ENCODE assay signal across 27 cellular contexts in the genomic region with DNA sequence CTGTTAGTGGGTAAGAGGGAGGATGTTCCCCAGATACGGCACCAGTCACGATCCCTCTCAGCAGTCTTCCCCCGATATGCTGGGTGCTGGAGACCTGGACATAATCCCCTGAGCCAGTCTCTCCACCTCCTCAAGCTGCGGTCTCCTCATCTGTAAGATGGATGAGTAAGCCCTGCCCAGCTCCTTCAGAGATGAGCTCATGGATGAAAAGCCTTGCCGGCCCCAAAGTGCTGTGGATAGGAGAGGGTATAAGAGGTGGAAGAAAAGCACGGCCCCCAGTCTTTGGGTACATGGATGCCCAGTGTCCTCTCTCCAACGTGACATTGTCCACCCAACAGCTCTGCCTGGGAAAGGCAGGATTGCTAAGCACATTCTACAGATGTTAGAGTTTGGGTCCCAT. TPM values are rescaled to one million over a fixed set of nuclear protein-coding genes. Genes with fewer than 3 reads are reported as not detected.
"Had no signal": no experiment of that assay in that cellular context is flagged by ENCODE, and none has a peak within 500 bp of the region (broad histone marks: within the 10 kb centered on the region; RNA-seq: fewer than 3 reads in every experiment).

No MANE protein-coding gene starts in this region.

- FAIRE-seq: endothelial cell of umbilical vein, frontal cortex had no signal

- H3K9me3 Mint-ChIP-seq: activated CD4-positive, alpha-beta memory T cell treated with anti-CD3 and anti-CD28 coated beads, Interleukin-2, amount 10 ng/mL, durations not matched to agents 7 days and 5 days; activated CD4-positive, alpha-beta T cell treated with anti-CD3 and anti-CD28 coated beads, Interleukin-2, amount 10 ng/mL, durations not matched to agents 7 days and 5 days; activated T-cell treated with anti-CD3 and anti-CD28 coated beads, Interleukin-2, amount 50 U/mL, for 24 hours; nephron; stimulated activated naive B cell treated with anti-CD40 and anti-IgM and Interleukin-4, amounts not matched to agents 10 μg/mL and 1 μg/mL and 100 μg/mL, for 72 hours; WTC11 had no signal

- H3K4me1 ChIP-seq: prostate gland, stomach, tibial nerve had no signal

- H3K27ac ChIP-seq: ovary, prostate gland, skin epidermis, stomach, tibial nerve had no signal

- DNase-seq: activated CD4-positive, alpha-beta memory T cell treated with anti-CD3 and anti-CD28 coated beads, Interleukin-2, amount 10 ng/mL, durations not matched to agents 7 days and 5 days; activated CD4-positive, alpha-beta T cell treated with anti-CD3 and anti-CD28 coated beads for 1 hour; activated CD4-positive, alpha-beta T cell treated with anti-CD3 and anti-CD28 coated beads, Interleukin-2, amount 10 ng/mL, durations not matched to agents 7 days and 5 days; activated CD8-positive, alpha-beta memory T cell treated with anti-CD3 and anti-CD28 coated beads, Interleukin-2, amount 50 U/mL, for 48 hours; activated gamma-delta T cell treated with Interleukin-2 at 50 U/mL for 16 hours; activated naive CD4-positive, alpha-beta T cell treated with anti-CD3 and anti-CD28 coated beads, Interleukin-2, amount 50 U/mL, for 16 hours; activated T-cell treated with anti-CD3 and anti-CD28 coated beads, Interleukin-2, amount 50 U/mL, for 24 hours; cerebellar nuclear complex; cortex of kidney; islet precursor cell; left cardiac atrium; retina; stimulated activated CD4-positive, alpha-beta T cell treated with anti-CD3 and anti-CD28 coated beads, Interleukin-2, amount 100 ng/mL, for 24 hours; stimulated activated naive B cell treated with anti-CD40 and anti-IgM and Interleukin-4, amounts not matched to agents 10 μg/mL and 1 μg/mL and 100 μg/mL, for 72 hours; stomach; T-helper 2 cell had no signal

- H3K4me1 Mint-ChIP-seq: activated CD4-positive, alpha-beta memory T cell treated with anti-CD3 and anti-CD28 coated beads, Interleukin-2, amount 10 ng/mL, durations not matched to agents 7 days and 5 days; activated CD4-positive, alpha-beta T cell treated with anti-CD3 and anti-CD28 coated beads, Interleukin-2, amount 10 ng/mL, durations not matched to agents 7 days and 5 days; stimulated activated naive B cell treated with anti-CD40 and anti-IgM and Interleukin-4, amounts not matched to agents 10 μg/mL and 1 μg/mL and 100 μg/mL, for 72 hours had no signal

- H3K27me3 ChIP-seq: ovary, tibial nerve had no signal

- H3K4me3 Mint-ChIP-seq: activated CD4-positive, alpha-beta memory T cell treated with anti-CD3 and anti-CD28 coated beads, Interleukin-2, amount 10 ng/mL, durations not matched to agents 7 days and 5 days; activated CD4-positive, alpha-beta T cell treated with anti-CD3 and anti-CD28 coated beads, Interleukin-2, amount 10 ng/mL, durations not matched to agents 7 days and 5 days; activated T-cell treated with anti-CD3 and anti-CD28 coated beads, Interleukin-2, amount 50 U/mL, for 24 hours; nephron; stimulated activated naive B cell treated with anti-CD40 and anti-IgM and Interleukin-4, amounts not matched to agents 10 μg/mL and 1 μg/mL and 100 μg/mL, for 72 hours; WTC11 had no signal

- H3K27ac Mint-ChIP-seq: activated CD4-positive, alpha-beta memory T cell treated with anti-CD3 and anti-CD28 coated beads, Interleukin-2, amount 10 ng/mL, durations not matched to agents 7 days and 5 days; activated CD4-positive, alpha-beta T cell treated with anti-CD3 and anti-CD28 coated beads, Interleukin-2, amount 10 ng/mL, durations not matched to agents 7 days and 5 days; activated T-cell treated with anti-CD3 and anti-CD28 coated beads, Interleukin-2, amount 50 U/mL, for 24 hours; stimulated activated naive B cell treated with anti-CD40 and anti-IgM and Interleukin-4, amounts not matched to agents 10 μg/mL and 1 μg/mL and 100 μg/mL, for 72 hours; WTC11 had no signal

- H3K9me3 ChIP-seq: ovary, prostate gland, stomach, tibial nerve had no signal

- ATAC-seq: esophagus mucosa; left cardiac atrium; left ventricle myocardium superior; stimulated activated naive B cell treated with anti-CD40 and anti-IgM and Interleukin-4, amounts not matched to agents 10 μg/mL and 1 μg/mL and 100 μg/mL, for 72 hours; WTC11 had no signal

- H3K4me3 ChIP-seq: ovary, prostate gland, skin epidermis, stomach, tibial nerve had no signal

- H3K27me3 Mint-ChIP-seq: activated T-cell treated with anti-CD3 and anti-CD28 coated beads, Interleukin-2, amount 50 U/mL, for 24 hours had no signal

- H3K36me3 Mint-ChIP-seq: stimulated activated naive B cell treated with anti-CD40 and anti-IgM and Interleukin-4, amounts not matched to agents 10 μg/mL and 1 μg/mL and 100 μg/mL, for 72 hours; WTC11 had no signal

- H3K36me3 ChIP-seq: ovary, prostate gland, stomach, tibial nerve had no signal

RNA-seq across cellular contexts. Expression of a gene that starts 4.5 kb away (rescaled TPM):
- total RNA-seq: activated CD4-positive, alpha-beta memory T cell treated with anti-CD3 and anti-CD28 coated beads, Interleukin-2, amount 10 ng/mL, durations not matched to agents 7 days and 5 days; activated CD4-positive, alpha-beta T cell treated with anti-CD3 and anti-CD28 coated beads, Interleukin-2, amount 10 ng/mL, durations not matched to agents 7 days and 5 days; endothelial cell of umbilical vein; lung microvascular endothelial cell had no signal
- polyA plus RNA-seq: endothelial cell of umbilical vein had no signal

RNA-seq across cellular contexts. Expression of a gene that starts 17.6 kb away (rescaled TPM):
- total RNA-seq: activated CD4-positive, alpha-beta memory T cell treated with anti-CD3 and anti-CD28 coated beads, Interleukin-2, amount 10 ng/mL, durations not matched to agents 7 days and 5 days; activated CD4-positive, alpha-beta T cell treated with anti-CD3 and anti-CD28 coated beads, Interleukin-2, amount 10 ng/mL, durations not matched to agents 7 days and 5 days; lung microvascular endothelial cell had no signal
